1 cellular context compared by ENCODE assay signal in the genomic region with DNA sequence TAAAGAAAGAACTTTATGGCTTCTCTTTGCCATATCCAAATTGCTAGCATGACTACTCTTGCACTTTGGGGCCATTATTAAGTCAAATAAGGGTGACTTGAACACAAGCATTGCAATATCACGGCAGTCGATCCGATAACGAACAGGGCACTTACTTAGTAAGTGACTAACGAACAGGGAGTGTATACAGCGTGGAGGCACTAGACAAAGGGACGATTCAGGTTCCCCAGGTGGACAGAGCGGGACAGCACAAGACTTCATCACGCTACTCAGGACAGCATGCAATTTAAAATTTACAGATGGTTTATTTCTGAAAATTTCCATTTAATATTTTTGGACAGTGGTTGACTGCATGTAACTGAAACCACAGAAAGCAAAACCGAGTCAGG.
TF ChIP-seq lines count a peak whose summit lies in the region.

No MANE protein-coding gene starts in this region.

TF ChIP-seq in K562, 482 proteins besides CTCF, POLR2A, EP300 and RAD21:
- TF ChIP-seq TCF7L2 (IDR thresholded peaks at IDR 0.05; ENCODE audit: low read depth, low read length) = 0 out of 2 replicates have a peak, but pooled peaks have one; percentile 28
- no peak for TF ChIP-seq NFE2L1 (tag; IDR thresholded peaks at IDR 0.05; ENCODE audit: borderline replicate concordance, low read depth)
- peak; percentile 33; the same call in 1 of the 2 replicates for TF ChIP-seq ADNP (tag; IDR thresholded peaks at IDR 0.05)
- TF ChIP-seq, protein P1, sequence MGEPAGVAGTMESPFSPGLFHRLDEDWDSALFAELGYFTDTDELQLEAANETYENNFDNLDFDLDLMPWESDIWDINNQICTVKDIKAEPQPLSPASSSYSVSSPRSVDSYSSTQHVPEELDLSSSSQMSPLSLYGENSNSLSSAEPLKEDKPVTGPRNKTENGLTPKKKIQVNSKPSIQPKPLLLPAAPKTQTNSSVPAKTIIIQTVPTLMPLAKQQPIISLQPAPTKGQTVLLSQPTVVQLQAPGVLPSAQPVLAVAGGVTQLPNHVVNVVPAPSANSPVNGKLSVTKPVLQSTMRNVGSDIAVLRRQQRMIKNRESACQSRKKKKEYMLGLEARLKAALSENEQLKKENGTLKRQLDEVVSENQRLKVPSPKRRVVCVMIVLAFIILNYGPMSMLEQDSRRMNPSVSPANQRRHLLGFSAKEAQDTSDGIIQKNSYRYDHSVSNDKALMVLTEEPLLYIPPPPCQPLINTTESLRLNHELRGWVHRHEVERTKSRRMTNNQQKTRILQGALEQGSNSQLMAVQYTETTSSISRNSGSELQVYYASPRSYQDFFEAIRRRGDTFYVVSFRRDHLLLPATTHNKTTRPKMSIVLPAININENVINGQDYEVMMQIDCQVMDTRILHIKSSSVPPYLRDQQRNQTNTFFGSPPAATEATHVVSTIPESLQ (CRISPR knock-in tag; IDR thresholded peaks at IDR 0.05) = no peak
- TF ChIP-seq, protein P2, sequence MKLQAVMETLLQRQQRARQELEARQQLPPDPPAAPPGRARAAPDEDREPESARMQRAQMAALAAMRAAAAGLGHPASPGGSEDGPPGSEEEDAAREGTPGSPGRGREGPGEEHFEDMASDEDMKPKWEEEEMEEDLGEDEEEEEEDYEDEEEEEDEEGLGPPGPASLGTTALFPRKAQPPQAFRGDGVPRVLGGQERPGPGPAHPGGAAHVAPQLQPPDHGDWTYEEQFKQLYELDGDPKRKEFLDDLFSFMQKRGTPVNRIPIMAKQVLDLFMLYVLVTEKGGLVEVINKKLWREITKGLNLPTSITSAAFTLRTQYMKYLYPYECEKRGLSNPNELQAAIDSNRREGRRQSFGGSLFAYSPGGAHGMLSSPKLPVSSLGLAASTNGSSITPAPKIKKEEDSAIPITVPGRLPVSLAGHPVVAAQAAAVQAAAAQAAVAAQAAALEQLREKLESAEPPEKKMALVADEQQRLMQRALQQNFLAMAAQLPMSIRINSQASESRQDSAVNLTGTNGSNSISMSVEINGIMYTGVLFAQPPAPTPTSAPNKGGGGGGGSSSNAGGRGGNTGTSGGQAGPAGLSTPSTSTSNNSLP (IDR thresholded peaks at IDR 0.05; ENCODE audit: borderline replicate concordance, low read depth, low read length) = 0 out of 2 replicates have a peak, but pooled peaks have one; percentile 10
- 0 out of 2 replicates have a peak, but pooled peaks have one; percentile 12 for TF ChIP-seq SMARCC2 (IDR thresholded peaks at IDR 0.05; ENCODE audit: low read depth)
- TF ChIP-seq, protein P3, sequence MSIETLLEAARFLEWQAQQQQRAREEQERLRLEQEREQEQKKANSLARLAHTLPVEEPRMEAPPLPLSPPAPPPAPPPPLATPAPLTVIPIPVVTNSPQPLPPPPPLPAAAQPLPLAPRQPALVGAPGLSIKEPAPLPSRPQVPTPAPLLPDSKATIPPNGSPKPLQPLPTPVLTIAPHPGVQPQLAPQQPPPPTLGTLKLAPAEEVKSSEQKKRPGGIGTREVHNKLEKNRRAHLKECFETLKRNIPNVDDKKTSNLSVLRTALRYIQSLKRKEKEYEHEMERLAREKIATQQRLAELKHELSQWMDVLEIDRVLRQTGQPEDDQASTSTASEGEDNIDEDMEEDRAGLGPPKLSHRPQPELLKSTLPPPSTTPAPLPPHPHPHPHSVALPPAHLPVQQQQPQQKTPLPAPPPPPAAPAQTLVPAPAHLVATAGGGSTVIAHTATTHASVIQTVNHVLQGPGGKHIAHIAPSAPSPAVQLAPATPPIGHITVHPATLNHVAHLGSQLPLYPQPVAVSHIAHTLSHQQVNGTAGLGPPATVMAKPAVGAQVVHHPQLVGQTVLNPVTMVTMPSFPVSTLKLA (conservative IDR thresholded peaks at IDR 0.05) = 0 out of 4 replicates have a peak, but pooled peaks of 1 of the 2 experiments have one; percentile 6
- TF ChIP-seq DPF2 (IDR thresholded peaks at IDR 0.05) = peak; percentile 48; the same call in 1 of the 2 replicates
- peak; percentile 16; the same call in 1 of the 2 replicates for TF ChIP-seq SMARCA4 (IDR thresholded peaks at IDR 0.05)
- TF ChIP-seq ZNF695 (CRISPR knock-in tag; IDR thresholded peaks at IDR 0.05) = no peak
- TF ChIP-seq, protein P4, sequence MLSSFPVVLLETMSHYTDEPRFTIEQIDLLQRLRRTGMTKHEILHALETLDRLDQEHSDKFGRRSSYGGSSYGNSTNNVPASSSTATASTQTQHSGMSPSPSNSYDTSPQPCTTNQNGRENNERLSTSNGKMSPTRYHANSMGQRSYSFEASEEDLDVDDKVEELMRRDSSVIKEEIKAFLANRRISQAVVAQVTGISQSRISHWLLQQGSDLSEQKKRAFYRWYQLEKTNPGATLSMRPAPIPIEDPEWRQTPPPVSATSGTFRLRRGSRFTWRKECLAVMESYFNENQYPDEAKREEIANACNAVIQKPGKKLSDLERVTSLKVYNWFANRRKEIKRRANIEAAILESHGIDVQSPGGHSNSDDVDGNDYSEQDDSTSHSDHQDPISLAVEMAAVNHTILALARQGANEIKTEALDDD (IDR thresholded peaks at IDR 0.05) = peak; percentile 92
